In genomic region chr11:14499560-14500180, GRCh38 we compare ENCODE assay signal across 8 cellular contexts. TPM values are rescaled to one million over a fixed set of nuclear protein-coding genes. Genes with fewer than 3 reads are reported as not detected.
DNase-seq lines count a peak whose midpoint lies in the region; ATAC-seq and TF ChIP-seq lines count a peak whose summit lies in the region.

Gene COPB1, minus strand, starts transcription at chr11:14499811. Its CDS starts 883 bp downstream, at chr11:14498928.

- ATAC-seq in GM19351 (IDR thresholded peaks at IDR 0.05; ENCODE audit: unreplicated experiment) (peak; percentile 91), HG03521 (IDR thresholded peaks at IDR 0.05; ENCODE audit: unreplicated experiment) (peak; percentile 88)

- H3K27me3 ChIP-seq in BLaER1 treated with 17β-estradiol and CSF1 and Interleukin-3, amounts not matched to agents 10 nM and 100 nM, result no peaks in the 10 kb centered on the region
- H3K27me3 ChIP-seq in liver (ENCODE audit: control insufficient read depth in 4 of 4, insufficient read depth in 4 of 4, low read length in 3 of 4), result no peaks in the 10 kb centered on the region

- TF ChIP-seq RAD21 in liver (IDR thresholded peaks at IDR 0.05), result peak; percentile 36 to 45

- peaks cover 0 to 36% (median 19%) of the 10 kb centered on the region in 10 experiments; a peak in 16 of 20 replicates for H3K4me1 ChIP-seq in BLaER1 treated with 17β-estradiol and CSF1 and Interleukin-3, amounts not matched to agents 10 nM and 100 nM
- peaks cover 2 to 14% (median 7%) of the 10 kb centered on the region in 4 donors for H3K4me1 ChIP-seq in liver (ENCODE audit: control insufficient read depth in 4 of 4, insufficient read depth in 4 of 4, low read length in 3 of 4)

- peak within 1 kb of the TSS; percentile 79 to 91 (median 88) for H3K9ac ChIP-seq in BLaER1 treated with 17β-estradiol and CSF1 and Interleukin-3, amounts not matched to agents 10 nM and 100 nM
- H3K9ac ChIP-seq in liver (ENCODE audit: low read depth in 1 of 2, low read length in 2 of 2), result peak within 1 kb of the TSS; percentile 83 to 99

- H3K4me3 ChIP-seq in BLaER1 treated with 17β-estradiol and CSF1 and Interleukin-3, amounts not matched to agents 10 nM and 100 nM, result peak within 1 kb of the TSS; percentile 67 to 91 (median 82)
- peak within 1 kb of the TSS; percentile 86 to 98 (median 93) for H3K4me3 ChIP-seq in liver (ENCODE audit: low read depth in 1 of 3, low read length in 3 of 3)

- H3K9me3 ChIP-seq in BLaER1 treated with 17β-estradiol and CSF1 and Interleukin-3, amounts not matched to agents 10 nM and 100 nM (replicated peaks in 1 of 11), result 0 out of 22 replicates have a peak, but pooled peaks cover 0 to 3% (median 0%) of the 10 kb centered on the region in 11 experiments
- H3K9me3 ChIP-seq in liver (ENCODE audit: control insufficient read depth in 4 of 4, low read length in 3 of 4), result no peaks in the 10 kb centered on the region

- DNase-seq in NCI-H748 (lab: John Stamatoyannopoulos, UW; ENCODE audit: unreplicated experiment) (peak; percentile 92), dermis blood vessel endothelial cell (peak; percentile 97)
- DNase-seq in activated CD4-positive, alpha-beta T cell treated with anti-CD3 and anti-CD28 coated beads, Interleukin-2, amount 50 U/mL, for 1 hour, result peak; percentile 91
- peak; percentile 93 for DNase-seq in stimulated activated CD4-positive, alpha-beta T cell treated with anti-CD3 and anti-CD28 coated beads, Interleukin-4, amount 100 ng/mL, for 24 hours

- peaks cover 57 to 70% (median 65%) of the 10 kb centered on the region in 11 experiments for H3K36me3 ChIP-seq in BLaER1 treated with 17β-estradiol and CSF1 and Interleukin-3, amounts not matched to agents 10 nM and 100 nM
- H3K36me3 ChIP-seq in liver (ENCODE audit: control insufficient read depth in 4 of 4, insufficient read depth in 3 of 4, low read depth in 1 of 4, low read length in 3 of 4), result peaks cover 3 to 21% (median 15%) of the 10 kb centered on the region in 4 donors

- H3K27ac ChIP-seq in BLaER1 treated with 17β-estradiol and CSF1 and Interleukin-3, amounts not matched to agents 10 nM and 100 nM, result peak within 1 kb of the TSS; percentile 69 to 91 (median 83)
- peak within 1 kb of the TSS; percentile 87 to 92 for H3K27ac ChIP-seq in liver (ENCODE audit: low read depth in 1 of 2, low read length in 2 of 2)

- H3K4me2 ChIP-seq in BLaER1 treated with 17β-estradiol and CSF1 and Interleukin-3, amounts not matched to agents 10 nM and 100 nM, result peak within 1 kb of the TSS; percentile 88 to 96 (median 93)

- peaks cover 0 to 35% (median 20%) of the 10 kb centered on the region in 11 experiments; a peak in 14 of 22 replicates for H4K20me1 ChIP-seq in BLaER1 treated with 17β-estradiol and CSF1 and Interleukin-3, amounts not matched to agents 10 nM and 100 nM

- TF ChIP-seq CTCF in liver (IDR thresholded peaks at IDR 0.05; ENCODE audit: low read depth, low read length, missing input control), result no peak

- under 1% methylated on average over 37 of the region's 37 CpGs for WGBS in liver

TF ChIP-seq in liver, 16 proteins besides CTCF, POLR2A, EP300 and RAD21:
- TF ChIP-seq ZBTB33 (IDR thresholded peaks at IDR 0.05) (peak; percentile 95), REST (IDR thresholded peaks at IDR 0.05) (peak; percentile 50), ATF3 (IDR thresholded peaks at IDR 0.05) (peak; percentile 49), HNF4G (IDR thresholded peaks at IDR 0.05) (peak; percentile 59), SP1 (IDR thresholded peaks at IDR 0.05) (peak; percentile 67), TAF1 (conservative IDR thresholded peaks at IDR 0.05) (peak; percentile 84), EGR1 (IDR thresholded peaks at IDR 0.05; ENCODE audit: low read depth in 2 of 2) (peak in 1 of 2 donors; percentile 18), NR2F2 (IDR thresholded peaks at IDR 0.05) (peak; percentile 34), RXRA (IDR thresholded peaks at IDR 0.05) (peak; percentile 83 to 90), GABPA (IDR thresholded peaks at IDR 0.05 in 1 of 2, conservative IDR thresholded peaks at IDR 0.05 in 1 of 2) (peak in 1 of 2 donors; percentile 68), FOXA2 (IDR thresholded peaks at IDR 0.05) (no peak), JUND (IDR thresholded peaks at IDR 0.05) (peak; percentile 45 to 51), FOXA1 (IDR thresholded peaks at IDR 0.05) (peak; percentile 20), MAX (IDR thresholded peaks at IDR 0.05) (peak; percentile 65), YY1 (IDR thresholded peaks at IDR 0.05) (peak; percentile 64), HNF4A (conservative IDR thresholded peaks at IDR 0.05) (peak; percentile 74 to 84)

RNA-seq across cellular contexts. Expression of gene COPB1, which starts in this region (rescaled TPM):
- total RNA-seq in dermis blood vessel endothelial cell (254 and 312 TPM in 2 replicates), liver (100 to 1,000 TPM in 1 of 2 donors, 10 to 100 TPM in 1; 99.3 to 140 TPM)
- polyA plus RNA-seq in liver, result 10 to 100 TPM; 32.1 to 49.8 TPM

Comparison
In these comparisons a context has a peak if more than half of its experiments do, and no peak if none do; other contexts are left out.
1. Peak in every context shown above with its lines: DNase-seq, ATAC-seq, H3K4me3 ChIP-seq and H3K27ac ChIP-seq.